35 cellular contexts compared by ENCODE assay signal in genomic region chr16:59201821-59202220, GRCh38.
"Had no signal": no experiment of that assay in that cellular context is flagged by ENCODE, and none has a peak within 500 bp of the region (broad histone marks: within the 10 kb centered on the region; RNA-seq: fewer than 3 reads in every experiment).

No MANE protein-coding gene starts in this region.

- H3K36me3 ChIP-seq: MG63 had no signal

- H3K4me3 ChIP-seq: MG63 had no signal

- H3K27me3 ChIP-seq: MG63 had no signal

- DNase-seq: Kasumi-1, MG63, MM.1S, MV-4-11, NCI-H1048, NCI-H1092, NCI-H1092 treated with DMSO at 0.1 percent for 48 hours, NCI-H1105, NCI-H1105 treated with DMSO at 0.1 percent for 48 hours, NCI-H1417, NCI-H1417 treated with DMSO at 0.1 percent for 48 hours, NCI-H1436, NCI-H1436 treated with DMSO at 0.1 percent for 48 hours, NCI-H146, NCI-H1694, NCI-H1694 treated with DMSO at 0.1 percent for 48 hours, NCI-H187, NCI-H187 treated with DMSO at 0.1 percent for 48 hours, NCI-H1930, NCI-H2029, NCI-H2029 treated with DMSO at 0.1 percent for 48 hours, NCI-H2081, NCI-H2081 treated with DMSO at 0.1 percent for 48 hours, NCI-H2107, NCI-H2171, NCI-H2171 treated with DMSO at 0.1 percent for 48 hours, NCI-H2227 treated with DMSO at 0.1 percent for 48 hours, NCI-H226, NCI-H345, NCI-H446, NCI-H446 treated with DMSO at 0.1 percent for 48 hours, NCI-H510A, NCI-H510A treated with DMSO at 0.1 percent for 48 hours, NCI-H524, NCI-H524 treated with DMSO at 0.1 percent for 48 hours had no signal

- H3K9me3 ChIP-seq: MG63 had no signal
